9 cellular contexts compared by ENCODE assay signal in genomic region chr11:64306563-64306875, GRCh38. TPM values are rescaled to one million over a fixed set of nuclear protein-coding genes. Genes with fewer than 3 reads are reported as not detected.
DNase-seq lines count a peak whose midpoint lies in the region; ATAC-seq, FAIRE-seq and TF ChIP-seq lines count a peak whose summit lies in the region.
"Had no signal": no experiment of that assay in that cellular context is flagged by ENCODE, and none has a peak within 500 bp of the region (broad histone marks: within the 10 kb centered on the region; RNA-seq: fewer than 3 reads in every experiment).

No MANE protein-coding gene starts in this region.

- peak overlapping the region; percentile 66 for H3K27ac ChIP-seq in CD4-positive, alpha-beta memory T cell (ENCODE audit: low read depth, low read length)
- H3K27ac ChIP-seq in Panc1 (ENCODE audit: low read length) (peak overlapping the region; percentile 77), neutrophil (peak overlapping the region; percentile 99)

- TF ChIP-seq CTCF in Panc1 (IDR thresholded peaks at IDR 0.05) (no peak), epithelial cell of proximal tubule (conservative IDR thresholded peaks at IDR 0.05; ENCODE audit: low read depth, low read length) (no peak), neutrophil (IDR thresholded peaks at IDR 0.05) (no peak)

- no peak for FAIRE-seq in RCC 7860 (lab: Jason Lieb, UNC)

- POLR2A ChIA-PET in CD4-positive, alpha-beta memory T cell (lab: Charles Lee; ENCODE audit: partially characterized antibody), result interaction anchor here (1.2 to 8.6 kb wide), 5 partner anchors 11 to 101 kb away, joined by 3 to 192 read pairs (median 124); partner anchors contain the start of genes BAD, FERMT3, GPR137 and PRDX5
- POLR2A ChIA-PET in Panc1 (lab: Charles Lee), result interaction anchor here (1.1 kb wide), 1 partner anchor 11 kb away, joined by 8 read pairs; the partner anchor contains the start of genes PRDX5 and TRMT112

- no peaks in the 10 kb centered on the region for H3K9me3 Mint-ChIP-seq in CD4-positive, alpha-beta memory T cell

- H3K27me3 ChIP-seq in CD4-positive, alpha-beta memory T cell (ENCODE audit: insufficient read depth, low read length), result peaks cover 5% of the 10 kb centered on the region
- H3K27me3 ChIP-seq in Panc1 (ENCODE audit: control insufficient read depth, insufficient read depth, low read length) (no peaks in the 10 kb centered on the region), neutrophil (peaks cover 15% of the 10 kb centered on the region)

- H3K36me3 Mint-ChIP-seq in CD4-positive, alpha-beta memory T cell, result peaks cover 0 to 15% of the 10 kb centered on the region in 2 donors

- peak overlapping the region; percentile 33 to 75 for H3K4me3 ChIP-seq in CD4-positive, alpha-beta memory T cell (ENCODE audit: low read length in 2 of 2)
- H3K4me3 ChIP-seq in Panc1 (ENCODE audit: low read depth in 2 of 2, low read length in 2 of 2) (peak overlapping the region; percentile 72 to 80), epithelial cell of proximal tubule (ENCODE audit: low read depth, low read length) (peak overlapping the region; percentile 82), neutrophil (ENCODE audit: low read depth in 1 of 2, low read length in 1 of 2) (peak overlapping the region; percentile 75 to 91)

- intact Hi-C loops in CD4-positive, alpha-beta memory T cell (cut with micrococcal nuclease), result loop anchor here (10.0 kb wide), 1 partner anchor 302 kb away; no protein-coding TSS in a partner anchor
- intact Hi-C loops in Panc1 (cut with micrococcal nuclease; ENCODE audit: unreplicated experiment), result loop anchor here (10.0 kb wide), 1 partner anchor 62 kb away; the partner anchor contains the start of genes FKBP2 and PPP1R14B

- H3K36me3 ChIP-seq in CD4-positive, alpha-beta memory T cell (ENCODE audit: insufficient read depth, low read length), result no peaks in the 10 kb centered on the region
- H3K36me3 ChIP-seq in Panc1 (ENCODE audit: control insufficient read depth, insufficient read depth, low read length) (no peaks in the 10 kb centered on the region), neutrophil (peaks cover 19% of the 10 kb centered on the region)

- peaks cover 0 to 1% of the 10 kb centered on the region in 2 donors for H3K27me3 Mint-ChIP-seq in CD4-positive, alpha-beta memory T cell

- DNase-seq in CD4-positive, alpha-beta memory T cell, result no peak
- DNase-seq in Panc1 (ENCODE audit: low read depth, low spot score) (no peak), epithelial cell of proximal tubule (ENCODE audit: low read depth) (no peak), COR-L47 (lab: John Stamatoyannopoulos, UW) (no peak), RCC 7860 (ENCODE audit: low spot score) (no peak)

- no TSS peak for BruUV-seq in Panc1 (replicated peaks; lab: Mats Ljungman, UMichigan)

- peak overlapping the region; percentile 91 to 97 (median 95) for H3K27ac Mint-ChIP-seq in CD4-positive, alpha-beta memory T cell

- peaks cover 10 to 35% (median 22%) of the 10 kb centered on the region in 4 donors for H3K4me1 Mint-ChIP-seq in CD4-positive, alpha-beta memory T cell

- CTCF ChIA-PET in CD4-positive, alpha-beta memory T cell (lab: Charles Lee; ENCODE audit: partially characterized antibody), result interaction anchor here (6.8 to 7.8 kb wide), 2 partner anchors 11 to 59 kb away, joined by 54 to 121 read pairs; partner anchors contain the start of genes PLCB3, PPP1R14B, PRDX5 and TRMT112
- CTCF ChIA-PET in Panc1 (lab: Charles Lee), result no interaction called here

- H3K4me3 Mint-ChIP-seq in CD4-positive, alpha-beta memory T cell, result peak overlapping the region; percentile 88 to 96 (median 94)

- in situ Hi-C loops in Panc1 (cut with HindIII; ENCODE audit: low pct_unique_long_range_greater_than_20kb, low sequenced_read_pairs), result no loop called here

- ATAC-seq in Panc1, result no peak
- ATAC-seq in GM19035 (IDR thresholded peaks at IDR 0.05; ENCODE audit: unreplicated experiment), result no peak
- ATAC-seq in HG02852 (IDR thresholded peaks at IDR 0.05; ENCODE audit: unreplicated experiment), result no peak

- peaks cover 22% of the 10 kb centered on the region for H3K4me1 ChIP-seq in CD4-positive, alpha-beta memory T cell (ENCODE audit: insufficient read depth, low read length)
- peaks cover 15% of the 10 kb centered on the region for H3K4me1 ChIP-seq in Panc1 (ENCODE audit: control insufficient read depth, insufficient read depth, low read length)
- H3K4me1 ChIP-seq in neutrophil (ENCODE audit: control insufficient read depth in 1 of 2, insufficient read depth in 1 of 2, low read depth in 1 of 2, low read length in 1 of 2), result peaks cover 27 to 33% of the 10 kb centered on the region in 2 experiments

- no peaks in the 10 kb centered on the region for H3K9me3 ChIP-seq in CD4-positive, alpha-beta memory T cell (ENCODE audit: control insufficient read depth in 1 of 2, low read length in 2 of 2)
- H3K9me3 ChIP-seq in Panc1 (ENCODE audit: control insufficient read depth, insufficient read depth, low read depth, low read length), result no peaks in the 10 kb centered on the region
- H3K9me3 ChIP-seq in neutrophil, result no peaks in the 10 kb centered on the region

RNA-seq across cellular contexts. Expression of gene ESRRA, which starts 1.2 kb away (rescaled TPM):
- total RNA-seq in CD4-positive, alpha-beta memory T cell, result 10 to 100 TPM; 29.5 to 31.9 TPM
- 10 to 100 TPM in 1 of 2 donors, 1 to 10 TPM in 1; 4.4 to 12.4 TPM for polyA plus RNA-seq in CD4-positive, alpha-beta memory T cell
- total RNA-seq in Panc1 (2021; ENCODE audit: unreplicated experiment) (81.6 TPM), epithelial cell of proximal tubule (47.2 and 61.9 TPM in 2 replicates)
- polyA plus RNA-seq in Panc1 (2012; ENCODE audit: insufficient read length), result 60.2 TPM

RNA-seq across cellular contexts. Expression of gene CATSPERZ, which starts 6.4 kb away (rescaled TPM):
- not detected for total RNA-seq in CD4-positive, alpha-beta memory T cell
- polyA plus RNA-seq in CD4-positive, alpha-beta memory T cell, result not detected
- total RNA-seq in Panc1 (2021; ENCODE audit: unreplicated experiment), result 0.64 TPM
- polyA plus RNA-seq in Panc1 (2012; ENCODE audit: insufficient read length), result 3.0 TPM
- total RNA-seq in epithelial cell of proximal tubule, result not detected in 2 replicates

RNA-seq across cellular contexts. Expression of gene TRMT112, which starts 10.8 kb away (rescaled TPM):
- 100 to 1,000 TPM; 171 to 174 TPM for total RNA-seq in CD4-positive, alpha-beta memory T cell
- 100 to 1,000 TPM; 413 to 516 TPM for polyA plus RNA-seq in CD4-positive, alpha-beta memory T cell
- total RNA-seq in Panc1 (2021; ENCODE audit: unreplicated experiment), result 341 TPM
- 654 TPM for polyA plus RNA-seq in Panc1 (2012; ENCODE audit: insufficient read length)
- total RNA-seq in epithelial cell of proximal tubule, result 359 and 470 TPM in 2 replicates

RNA-seq across cellular contexts. Expression of gene PRDX5, which starts 11.4 kb away (rescaled TPM):
- total RNA-seq in CD4-positive, alpha-beta memory T cell, result 10 to 100 TPM; 57.6 to 58.7 TPM
- 100 to 1,000 TPM; 164 to 251 TPM for polyA plus RNA-seq in CD4-positive, alpha-beta memory T cell
- total RNA-seq in Panc1 (2021; ENCODE audit: unreplicated experiment), result 492 TPM
- polyA plus RNA-seq in Panc1 (2012; ENCODE audit: insufficient read length), result 1,326 TPM
- total RNA-seq in epithelial cell of proximal tubule, result 284 and 357 TPM in 2 replicates

RNA-seq across cellular contexts. Expression of gene KCNK4, which starts 15.4 kb away (rescaled TPM):
- total RNA-seq in CD4-positive, alpha-beta memory T cell, result not detected
- polyA plus RNA-seq in CD4-positive, alpha-beta memory T cell, result not detected
- total RNA-seq in Panc1 (2021; ENCODE audit: unreplicated experiment) (1.1 TPM), epithelial cell of proximal tubule (0.51 TPM in 1 of 2 replicates, not detected in the other)
- polyA plus RNA-seq in Panc1 (2012; ENCODE audit: insufficient read length), result 1.3 TPM
- total RNA-seq: pulmonary artery endothelial cell had no signal
